In the genomic region with DNA sequence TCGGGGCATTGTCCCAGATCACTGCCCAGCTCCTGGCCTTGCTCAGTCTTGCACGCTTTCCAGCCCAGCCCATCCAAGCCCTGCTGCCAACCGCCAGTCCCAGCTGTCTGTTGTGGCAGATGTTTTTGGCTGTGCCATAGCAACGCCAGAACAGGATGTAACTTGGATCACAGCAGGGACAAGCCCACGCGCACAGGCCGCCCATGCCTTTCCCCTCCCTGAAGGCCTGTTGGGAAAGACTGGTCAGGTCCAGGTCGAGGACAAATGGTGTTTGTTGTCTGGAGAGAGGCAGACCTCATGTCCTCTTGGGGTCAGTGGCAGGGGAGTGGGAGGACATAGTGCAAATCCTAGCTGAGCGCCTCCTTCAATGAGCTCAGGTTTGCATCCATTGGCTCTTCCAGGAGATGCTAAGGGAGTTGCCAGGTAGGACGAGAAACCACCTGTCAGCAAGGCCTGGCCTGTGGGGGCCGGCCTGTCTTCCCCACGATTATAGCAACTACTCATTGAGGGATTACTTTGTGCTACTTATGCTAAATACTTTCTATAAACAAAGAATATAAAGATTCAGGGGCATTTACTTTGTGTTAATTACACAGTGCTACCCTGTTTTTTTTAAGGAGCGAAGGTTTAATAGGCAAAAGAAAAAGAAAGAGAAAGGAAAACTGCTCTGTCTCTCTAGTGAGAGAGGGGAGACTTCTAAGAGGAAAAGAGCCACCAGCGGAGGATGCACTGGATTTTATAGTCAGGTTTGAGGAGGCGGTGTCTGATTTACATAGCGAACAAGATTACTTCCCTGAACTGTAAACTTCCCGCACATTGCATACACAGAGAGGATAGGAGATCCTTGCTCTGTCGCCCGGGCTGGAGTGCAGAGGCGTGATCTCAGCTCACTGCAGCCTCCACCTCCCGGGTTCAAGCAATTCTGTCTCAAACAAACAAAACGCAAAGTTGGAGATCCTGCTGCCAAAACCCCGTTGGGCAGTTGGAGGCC, we compare ENCODE assay signal across 8 cellular contexts. TPM values are rescaled to one million over a fixed set of nuclear protein-coding genes. Genes with fewer than 3 reads are reported as not detected.
DNase-seq lines count a peak whose midpoint lies in the region; ATAC-seq and TF ChIP-seq lines count a peak whose summit lies in the region.

No MANE protein-coding gene starts in this region.

- H3K27me3 Mint-ChIP-seq in endodermal cell (ENCODE audit: insufficient read depth), result no peaks in the 10 kb centered on the region

- no peak overlapping the region for H3K9ac ChIP-seq in endodermal cell (ENCODE audit: extremely low read depth, low read length, poor library complexity, severe bottlenecking)
- peak overlapping the region; percentile 19 for H3K9ac ChIP-seq in mesenchymal stem cell (ENCODE audit: low read length)

- no peak overlapping the region for H3K4ac ChIP-seq in mesenchymal stem cell (ENCODE audit: low read depth in 1 of 2, low read length in 2 of 2)

- H3K4me1 ChIP-seq in endodermal cell (ENCODE audit: control insufficient read depth, insufficient read depth, low read length), result no peaks in the 10 kb centered on the region
- peaks cover 13% of the 10 kb centered on the region for H3K4me1 ChIP-seq in mesenchymal stem cell (ENCODE audit: control insufficient read depth, insufficient read depth, low read depth, low read length)

- DNase-seq in GM03348 (ENCODE audit: low spot score) (peak; percentile 75), NCI-H774 (lab: John Stamatoyannopoulos, UW) (peak; percentile 80), endodermal cell (peak; percentile 62), mesenchymal stem cell (peak; percentile 87), GM20000 (ENCODE audit: low spot score) (no peak), GOT3 (lab: John Stamatoyannopoulos, UW) (no peak)
- no peak for DNase-seq in NK-92 treated with Interleukin-12 subunit alpha and Interleukin-12 subunit beta, amount 100 ng/mL, for 24 hours (lab: John Stamatoyannopoulos, UW)

- H4K8ac ChIP-seq in mesenchymal stem cell (ENCODE audit: low read length), result peak overlapping the region; percentile 4

- H3K27me3 ChIP-seq in endodermal cell (ENCODE audit: control insufficient read depth, insufficient read depth, low read length, poor library complexity, severe bottlenecking), result no peaks in the 10 kb centered on the region
- peaks cover 0 to 20% of the 10 kb centered on the region in 2 experiments for H3K27me3 ChIP-seq in mesenchymal stem cell (ENCODE audit: control insufficient read depth in 1 of 2, insufficient read depth in 1 of 2, low read length in 2 of 2)

- H2BK120ac ChIP-seq in mesenchymal stem cell (ENCODE audit: low read depth, low read length), result no peak overlapping the region

- H2BK12ac ChIP-seq in mesenchymal stem cell (ENCODE audit: low read length in 2 of 2), result no peak overlapping the region

- H3K23ac ChIP-seq in mesenchymal stem cell (ENCODE audit: low read length in 2 of 2), result peak overlapping the region in 1 of 2 experiments; percentile 10

- no peaks in the 10 kb centered on the region for H3K36me3 Mint-ChIP-seq in endodermal cell (ENCODE audit: low read depth)

- no peak overlapping the region for H2BK5ac ChIP-seq in mesenchymal stem cell (ENCODE audit: low read depth, low read length, poor library complexity, severe bottlenecking)

- H2AFZ ChIP-seq in mesenchymal stem cell (ENCODE audit: low read depth, low read length), result no peak overlapping the region

- no peaks in the 10 kb centered on the region for H3K9me3 ChIP-seq in endodermal cell (ENCODE audit: control insufficient read depth, low read length)
- H3K9me3 ChIP-seq in mesenchymal stem cell (ENCODE audit: control insufficient read depth, low read length), result no peaks in the 10 kb centered on the region

- H2AK5ac ChIP-seq in mesenchymal stem cell (ENCODE audit: low read length, severe bottlenecking), result peak overlapping the region; percentile 59

- no peak overlapping the region for H3K4me2 ChIP-seq in mesenchymal stem cell (ENCODE audit: low read length, poor library complexity, severe bottlenecking)

- H3K4me3 Mint-ChIP-seq in endodermal cell, result no peak overlapping the region

- no peak overlapping the region for H3K14ac ChIP-seq in mesenchymal stem cell (ENCODE audit: low read length in 2 of 2)

- H3K27ac ChIP-seq in endodermal cell (ENCODE audit: low read depth, low read length), result peak overlapping the region; percentile 81
- no peak overlapping the region for H3K27ac ChIP-seq in mesenchymal stem cell (ENCODE audit: low read length, poor library complexity, severe bottlenecking)

- no peak for TF ChIP-seq CTCF in endodermal cell (conservative IDR thresholded peaks at IDR 0.05)
- TF ChIP-seq CTCF in GM20000 (IDR thresholded peaks at IDR 0.05; ENCODE audit: extremely low read depth, missing control alignments), result no peak

- WGBS in endodermal cell (ENCODE audit: insufficient coverage in 1 of 2, insufficient read length in 1 of 2), 2 experiments, result 82% methylated on average over 15 to 23 of the region's 23 CpGs
- 74% methylated on average over 20 of the region's 23 CpGs for WGBS in mesenchymal stem cell

- peak overlapping the region in 1 of 2 experiments; percentile 26 for H3K18ac ChIP-seq in mesenchymal stem cell (ENCODE audit: low read depth in 1 of 2, low read length in 2 of 2)

- H3K79me1 ChIP-seq in mesenchymal stem cell (replicated peaks; ENCODE audit: low read length, poor library complexity, severe bottlenecking), result no peaks in the 10 kb centered on the region

- no peak for ATAC-seq in GM18873 (IDR thresholded peaks at IDR 0.05; ENCODE audit: low FRiP score, unreplicated experiment)

- H4K91ac ChIP-seq in mesenchymal stem cell (ENCODE audit: low read length), result peak overlapping the region; percentile 15

- H3K36me3 ChIP-seq in endodermal cell (ENCODE audit: control insufficient read depth, insufficient read depth, low read length) (no peaks in the 10 kb centered on the region), mesenchymal stem cell (ENCODE audit: control insufficient read depth in 1 of 2, insufficient read depth in 2 of 2, low read depth in 1 of 2, low read length in 2 of 2) (no peaks in the 10 kb centered on the region)

- H3K27ac Mint-ChIP-seq in endodermal cell, result no peak overlapping the region

- H3K4me1 Mint-ChIP-seq in endodermal cell, result no peaks in the 10 kb centered on the region

- no peak overlapping the region for H3K4me3 ChIP-seq in endodermal cell (ENCODE audit: low read length)
- H3K4me3 ChIP-seq in mesenchymal stem cell (ENCODE audit: insufficient read depth in 1 of 2, low read depth in 1 of 2, low read length in 2 of 2), result no peak overlapping the region

- no peaks in the 10 kb centered on the region for H3K9me3 Mint-ChIP-seq in endodermal cell

- H2BK15ac ChIP-seq in mesenchymal stem cell (ENCODE audit: low read depth, poor library complexity, severe bottlenecking), result peak overlapping the region; percentile 34

RNA-seq across cellular contexts. Expression of gene CORO1C, which starts 42.8 kb away (rescaled TPM):
- 100 to 1,000 TPM; 122 to 125 TPM for total RNA-seq in endodermal cell
- 143 TPM for polyA plus RNA-seq in endodermal cell (2013, experiment 1 of 2)
- polyA plus RNA-seq in endodermal cell (2013, experiment 2 of 2), result 130 TPM
- polyA plus RNA-seq in mesenchymal stem cell (2013, experiment 1 of 2), result 152 TPM
- polyA plus RNA-seq in mesenchymal stem cell (2013, experiment 2 of 2), result 153 TPM

Comparison
In these comparisons a context has a peak if more than half of its experiments do, and no peak if none do; other contexts are left out.
1. DNase-seq: peak in GM03348 (single experiment), NCI-H774 (single experiment), endodermal cell (single experiment) and mesenchymal stem cell (single experiment); none in GM20000 (single experiment), GOT3 (single experiment) and NK-92 treated with Interleukin-12 subunit alpha and Interleukin-12 subunit beta, amount 100 ng/mL, for 24 hours (single experiment).